In the genomic region with DNA sequence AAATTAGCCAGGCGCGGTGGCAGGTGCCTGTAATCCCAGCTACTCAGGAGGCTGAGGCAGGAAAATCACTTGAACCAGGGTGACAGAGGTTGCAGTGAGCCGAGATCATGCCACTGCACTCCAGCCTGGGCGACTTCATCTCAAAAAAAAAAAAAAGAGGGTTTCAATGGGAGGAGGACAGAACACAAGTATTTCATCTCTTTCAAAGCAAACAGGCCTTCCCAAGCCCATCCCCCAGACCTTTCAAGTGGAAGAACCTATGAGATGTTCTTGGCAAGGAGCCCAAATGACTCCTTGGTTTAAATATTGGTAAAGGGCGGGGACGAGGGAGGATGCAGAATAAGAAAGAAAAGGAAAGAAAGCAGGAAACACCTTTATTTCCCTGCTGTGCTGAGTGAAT, we compare ENCODE assay signal across 1 cellular context.
TF ChIP-seq lines count a peak whose summit lies in the region.

No MANE protein-coding gene starts in this region.

TF ChIP-seq in H1, 55 proteins besides CTCF, POLR2A, EP300 and RAD21 (continued from another document):
- TF ChIP-seq CHD7 (IDR thresholded peaks at IDR 0.05; ENCODE audit: insufficient replicate concordance, low read length) = no peak
- TF ChIP-seq SIN3A (conservative IDR thresholded peaks at IDR 0.05 in 1 of 2, IDR thresholded peaks at IDR 0.05 in 1 of 2; ENCODE audit: low read depth in 1 of 2, low read length in 2 of 2) = no peak
- no peak for TF ChIP-seq PHF8 (conservative IDR thresholded peaks at IDR 0.05; ENCODE audit: low read depth, low read length)
- TF ChIP-seq CREB1 (IDR thresholded peaks at IDR 0.05) = no peak
- TF ChIP-seq KDM5A (IDR thresholded peaks at IDR 0.05; ENCODE audit: low read length) = no peak
- TF ChIP-seq GTF2F1 (IDR thresholded peaks at IDR 0.05; ENCODE audit: borderline replicate concordance, low read depth, low read length) = no peak
- TF ChIP-seq EZH2 (IDR thresholded peaks at IDR 0.05; ENCODE audit: low read depth, low read length, severe bottlenecking) = no peak
- TF ChIP-seq NRF1 (IDR thresholded peaks at IDR 0.05; ENCODE audit: low read depth, low read length) = no peak
- TF ChIP-seq KDM1A (IDR thresholded peaks at IDR 0.05; ENCODE audit: borderline replicate concordance, low read length) = no peak
- no peak for TF ChIP-seq BCL11A (IDR thresholded peaks at IDR 0.05; ENCODE audit: low read depth in 2 of 2, low read length in 2 of 2)
- TF ChIP-seq, protein P1, sequence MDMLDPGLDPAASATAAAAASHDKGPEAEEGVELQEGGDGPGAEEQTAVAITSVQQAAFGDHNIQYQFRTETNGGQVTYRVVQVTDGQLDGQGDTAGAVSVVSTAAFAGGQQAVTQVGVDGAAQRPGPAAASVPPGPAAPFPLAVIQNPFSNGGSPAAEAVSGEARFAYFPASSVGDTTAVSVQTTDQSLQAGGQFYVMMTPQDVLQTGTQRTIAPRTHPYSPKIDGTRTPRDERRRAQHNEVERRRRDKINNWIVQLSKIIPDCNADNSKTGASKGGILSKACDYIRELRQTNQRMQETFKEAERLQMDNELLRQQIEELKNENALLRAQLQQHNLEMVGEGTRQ (IDR thresholded peaks at IDR 0.05; ENCODE audit: low read length) = no peak
- no peak for TF ChIP-seq ZNF274 (IDR thresholded peaks at IDR 0.05; ENCODE audit: borderline replicate concordance, extremely low read depth, low read length)
- TF ChIP-seq, protein P2, sequence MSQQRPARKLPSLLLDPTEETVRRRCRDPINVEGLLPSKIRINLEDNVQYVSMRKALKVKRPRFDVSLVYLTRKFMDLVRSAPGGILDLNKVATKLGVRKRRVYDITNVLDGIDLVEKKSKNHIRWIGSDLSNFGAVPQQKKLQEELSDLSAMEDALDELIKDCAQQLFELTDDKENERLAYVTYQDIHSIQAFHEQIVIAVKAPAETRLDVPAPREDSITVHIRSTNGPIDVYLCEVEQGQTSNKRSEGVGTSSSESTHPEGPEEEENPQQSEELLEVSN (IDR thresholded peaks at IDR 0.05) = no peak
- no peak for TF ChIP-seq SRF (IDR thresholded peaks at IDR 0.05; ENCODE audit: low read depth, low read length)
